11 cellular contexts compared by ENCODE assay signal in the genomic region with DNA sequence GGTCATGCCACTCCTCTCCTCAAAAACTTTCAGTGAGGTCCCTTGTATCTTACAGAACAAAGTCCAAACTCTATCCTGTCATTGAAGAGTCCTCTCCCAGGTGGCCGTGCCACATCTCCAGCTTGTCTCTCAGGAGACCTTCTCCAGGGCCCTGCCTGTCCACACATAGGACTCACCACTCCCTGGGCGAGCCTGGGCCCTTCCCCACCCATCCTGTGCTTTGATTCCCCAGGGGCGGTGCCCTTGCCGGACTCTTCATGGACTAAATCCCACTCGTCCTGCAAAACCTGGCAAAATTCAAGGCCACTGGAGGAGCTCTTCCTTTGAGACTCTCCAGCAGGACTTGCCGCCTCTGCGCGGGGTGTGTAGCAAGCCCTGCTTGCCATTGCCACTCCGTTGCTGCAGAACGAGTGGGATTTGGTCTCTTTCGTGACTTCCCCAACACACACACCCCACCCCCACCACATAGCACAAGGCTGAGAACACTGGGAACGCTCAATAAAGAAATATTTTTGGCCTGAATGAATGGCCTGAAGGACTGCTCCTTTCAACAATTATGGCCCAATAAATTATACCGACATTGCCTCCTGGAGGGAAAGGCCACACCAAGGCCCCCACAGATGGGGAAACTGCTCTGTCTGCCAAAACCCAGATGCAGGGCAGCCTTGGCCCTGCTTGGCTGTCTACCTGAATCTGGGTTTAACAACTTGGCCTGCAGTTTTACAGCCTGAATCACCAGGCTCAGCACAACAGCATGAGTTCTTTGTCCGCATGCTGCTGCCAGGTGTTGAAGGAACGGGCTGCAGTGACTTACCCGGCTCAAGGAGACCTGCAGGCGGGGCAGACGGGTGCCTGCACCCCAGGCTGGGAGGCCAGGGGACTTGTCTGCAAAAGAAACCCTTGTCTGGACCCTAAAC.
A peak's percentile ranks its signal among the peaks of the same experiment; 100 is the strongest.
DNase-seq lines count a peak whose midpoint lies in the region; ATAC-seq and TF ChIP-seq lines count a peak whose summit lies in the region.
"Had no signal": no experiment of that assay in that cellular context is flagged by ENCODE, and none has a peak within 500 bp of the region (broad histone marks: within the 10 kb centered on the region; RNA-seq: fewer than 3 reads in every experiment).

No MANE protein-coding gene starts in this region.

- H3K27ac ChIP-seq in dorsolateral prefrontal cortex (no peak overlapping the region), psoas muscle (no peak overlapping the region)

- peaks cover 13% of the 10 kb centered on the region for H3K4me1 ChIP-seq in psoas muscle

- no peaks in the 10 kb centered on the region for H3K9me3 ChIP-seq in psoas muscle

- intact Hi-C loops in dorsolateral prefrontal cortex (cut with DNase I) (no loop called here), psoas muscle (cut with DNase I) (no loop called here)

- no peak for ATAC-seq in psoas muscle
- ATAC-seq: activated CD4-positive, alpha-beta T cell treated with anti-CD3 and anti-CD28 coated beads for 36 hours; right cardiac atrium had no signal

- WGBS in psoas muscle, 3 donors: 63 to 69% (median 64%) methylated on average over 18 of the region's 18 CpGs

- peak; percentile 98 for DNase-seq in GM04504 (ENCODE audit: low read depth)
- DNase-seq in NCI-H69 (lab: John Stamatoyannopoulos, UW): peak; percentile 71
- DNase-seq in fibroblast of villous mesenchyme (ENCODE audit: low read depth): peak; percentile 54
- peak; percentile 9 for DNase-seq in renal cortical epithelial cell (ENCODE audit: low read depth)
- DNase-seq in NCI-H2171 (lab: John Stamatoyannopoulos, UW): no peak
- no peak for DNase-seq in dorsolateral prefrontal cortex
- no peak for DNase-seq in nucleus accumbens (lab: John Stamatoyannopoulos, UW)
- DNase-seq in psoas muscle: no peak
- DNase-seq: activated CD4-positive, alpha-beta T cell treated with anti-CD3 and anti-CD28 coated beads for 36 hours had no signal

- H3K27me3 ChIP-seq in dorsolateral prefrontal cortex (peaks cover 0 to 4% (median 0%) of the 10 kb centered on the region in 45 donors), psoas muscle (ENCODE audit: insufficient read depth in 3 of 3, low read length in 2 of 3) (no peaks in the 10 kb centered on the region)

- TF ChIP-seq CTCF in fibroblast of villous mesenchyme (IDR thresholded peaks at IDR 0.05; ENCODE audit: insufficient read depth, low read depth, low read length) (no peak), dorsolateral prefrontal cortex (IDR thresholded peaks at IDR 0.05 in 54 of 56, conservative IDR thresholded peaks at IDR 0.05 in 2 of 56; ENCODE audit: low read depth in 1 of 56, partially characterized antibody in 56 of 56) (no peak), psoas muscle (IDR thresholded peaks at IDR 0.05) (no peak)

- H3K4me3 ChIP-seq in fibroblast of villous mesenchyme (ENCODE audit: low read depth, low read length): no peak overlapping the region
- H3K4me3 ChIP-seq in dorsolateral prefrontal cortex: no peak overlapping the region
- H3K4me3 ChIP-seq in psoas muscle: no peak overlapping the region
- H3K4me3 ChIP-seq: lung had no signal

- no peaks in the 10 kb centered on the region for H3K36me3 ChIP-seq in psoas muscle (ENCODE audit: insufficient read depth in 1 of 2, low read depth in 1 of 2)

Comparison
In these comparisons a context has a peak if more than half of its experiments do, and no peak if none do; other contexts are left out.
1. DNase-seq: peak in GM04504 (single experiment), NCI-H69 (single experiment), fibroblast of villous mesenchyme (single experiment) and renal cortical epithelial cell (single experiment); none in NCI-H2171 (single experiment), dorsolateral prefrontal cortex (0 of 10), nucleus accumbens (0 of 56) and psoas muscle (0 of 2).